Comparison of ENCODE assay signal across 26 cellular contexts in genomic region chr16:60137891-60138290, GRCh38.
"Had no signal": no experiment of that assay in that cellular context is flagged by ENCODE, and none has a peak within 500 bp of the region (broad histone marks: within the 10 kb centered on the region; RNA-seq: fewer than 3 reads in every experiment).

No MANE protein-coding gene starts in this region.

- DNase-seq: kidney glomerular epithelial cell; left cardiac atrium; left ventricle myocardium superior; lower lobe of right lung; mammary epithelial cell; mesenchymal stem cell; naive thymus-derived CD8-positive, alpha-beta T cell; nucleus accumbens; pancreas; posterior cingulate gyrus; retina; right cardiac atrium; stimulated activated CD4-positive, alpha-beta T cell treated with anti-CD3 and anti-CD28 coated beads, Interleukin-4, amount 100 ng/mL, for 24 hours; stimulated activated naive CD4-positive, alpha-beta T cell; tibial artery; upper lobe of right lung had no signal

- H3K27ac ChIP-seq: lower lobe of right lung, pancreas, prostate gland, skin epidermis, suprapubic skin, thoracic aorta, tibial artery, upper lobe of right lung had no signal

- H3K36me3 Mint-ChIP-seq: stimulated activated effector memory CD8-positive, alpha-beta T cell treated with anti-CD3 and anti-CD28 coated beads, Interleukin-12 subunit alpha, Interleukin-12 subunit beta, amount 100 ng/mL, for 72 hours had no signal

- H3K4me1 ChIP-seq: lower lobe of right lung, pancreas, prostate gland, suprapubic skin, tibial artery, upper lobe of right lung had no signal

- H3K4me3 ChIP-seq: lower lobe of right lung, pancreas, prostate gland, skin epidermis, suprapubic skin, thoracic aorta, tibial artery, upper lobe of right lung had no signal

- H3K27me3 Mint-ChIP-seq: naive thymus-derived CD8-positive, alpha-beta T cell; stimulated activated naive CD8-positive, alpha-beta T cell treated with anti-CD3 and anti-CD28 coated beads, Interleukin-15, Interleukin-2, amounts not matched to agents 100 ng/mL and 50 ng/mL, for 24 hours had no signal

- H3K36me3 ChIP-seq: lower lobe of right lung, pancreas, prostate gland, suprapubic skin, thoracic aorta, tibial artery, upper lobe of right lung had no signal

- ATAC-seq: left cardiac atrium; left lobe of liver; left ventricle myocardium superior; lower lobe of right lung; naive thymus-derived CD8-positive, alpha-beta T cell; pancreas; right cardiac atrium; sciatic nerve; stimulated activated effector memory CD8-positive, alpha-beta T cell treated with anti-CD3 and anti-CD28 coated beads, Interleukin-12 subunit alpha, Interleukin-12 subunit beta, amount 100 ng/mL, for 72 hours; upper lobe of right lung had no signal

- H3K27me3 ChIP-seq: pancreas, suprapubic skin, tibial artery, upper lobe of right lung had no signal

- H3K4me1 Mint-ChIP-seq: naive thymus-derived CD8-positive, alpha-beta T cell; nephron; neural crest cell; stimulated activated effector memory CD8-positive, alpha-beta T cell treated with anti-CD3 and anti-CD28 coated beads, Interleukin-12 subunit alpha, Interleukin-12 subunit beta, amount 100 ng/mL, for 72 hours had no signal

- H3K27ac Mint-ChIP-seq: naive thymus-derived CD8-positive, alpha-beta T cell; nephron; stimulated activated effector memory CD8-positive, alpha-beta T cell treated with anti-CD3 and anti-CD28 coated beads, Interleukin-12 subunit alpha, Interleukin-12 subunit beta, amount 100 ng/mL, for 72 hours; stimulated activated naive CD8-positive, alpha-beta T cell treated with anti-CD3 and anti-CD28 coated beads, Interleukin-15, Interleukin-2, amounts not matched to agents 100 ng/mL and 50 ng/mL, for 24 hours had no signal

- H3K9me3 ChIP-seq: pancreas, prostate gland, suprapubic skin, thoracic aorta, upper lobe of right lung had no signal

- H3K4me3 Mint-ChIP-seq: naive thymus-derived CD8-positive, alpha-beta T cell; nephron; neural crest cell; stimulated activated effector memory CD8-positive, alpha-beta T cell treated with anti-CD3 and anti-CD28 coated beads, Interleukin-12 subunit alpha, Interleukin-12 subunit beta, amount 100 ng/mL, for 72 hours; stimulated activated naive CD8-positive, alpha-beta T cell treated with anti-CD3 and anti-CD28 coated beads, Interleukin-15, Interleukin-2, amounts not matched to agents 100 ng/mL and 50 ng/mL, for 24 hours had no signal
